Comparison of ENCODE assay signal across 30 cellular contexts in genomic region chr9:128009639-128010038, GRCh38. TPM values are rescaled to one million over a fixed set of nuclear protein-coding genes. Genes with fewer than 3 reads are reported as not detected.
DNase-seq lines count a peak whose midpoint lies in the region; ATAC-seq and TF ChIP-seq lines count a peak whose summit lies in the region.
"Had no signal": no experiment of that assay in that cellular context is flagged by ENCODE, and none has a peak within 500 bp of the region (broad histone marks: within the 10 kb centered on the region; RNA-seq: fewer than 3 reads in every experiment).

No MANE protein-coding gene starts in this region.

- DNase-seq in activated naive CD8-positive, alpha-beta T cell treated with anti-CD3 and anti-CD28 coated beads for 36 hours, result no peak
- DNase-seq in Panc1 (ENCODE audit: low read depth, low spot score) (no peak), dermis microvascular lymphatic vessel endothelial cell (ENCODE audit: low read depth in 2 of 2) (peak; percentile 46 to 51), NCI-H1048 (lab: John Stamatoyannopoulos, UW) (no peak), HEK293T (ENCODE audit: extremely low spot score) (no peak)
- no peak for DNase-seq in stimulated activated naive B cell treated with anti-CD40 and anti-IgM and Interleukin-4, amounts not matched to agents 10 μg/mL and 1 μg/mL and 100 μg/mL, for 72 hours
- no peak for DNase-seq in activated CD8-positive, alpha-beta memory T cell treated with anti-CD3 and anti-CD28 coated beads, Interleukin-2, amount 50 U/mL, for 4 hours
- DNase-seq: activated CD4-positive, alpha-beta T cell treated with anti-CD3 and anti-CD28 coated beads, Interleukin-2, amount 50 U/mL, for 48 hours; Calu3; DMS79 treated with DMSO at 0.1 percent for 48 hours; effector memory CD8-positive, alpha-beta T cell; HCEC 1CT; islet precursor cell; left lung; NCI-H1436; NCI-H2081 treated with DMSO at 0.1 percent for 48 hours; NCI-H345; nucleus accumbens; Peyer's patch; psoas muscle; SHP77; sigmoid colon; stimulated activated CD4-positive, alpha-beta T cell treated with anti-CD3 and anti-CD28 coated beads, Interleukin-12 subunit alpha, Interleukin-12 subunit beta, amount 100 ng/mL, for 4 hours; stimulated activated CD4-positive, alpha-beta T cell treated with anti-CD3 and anti-CD28 coated beads, Interleukin-2, amount 100 ng/mL, for 48 hours; trophoblast cell had no signal

- H3K4me3 ChIP-seq in Panc1 (ENCODE audit: low read depth in 2 of 2, low read length in 2 of 2), result no peak overlapping the region
- H3K4me3 ChIP-seq: BLaER1, coronary artery, left lung, Peyer's patch, psoas muscle, sigmoid colon had no signal

- no peak for ATAC-seq in Panc1
- ATAC-seq in stimulated activated naive B cell treated with anti-CD40 and anti-IgM and Interleukin-4, amounts not matched to agents 10 μg/mL and 1 μg/mL and 100 μg/mL, for 72 hours (replicated peaks), result no peak
- ATAC-seq: effector memory CD8-positive, alpha-beta T cell; left lung; psoas muscle; WTC11 had no signal

- no peaks in the 10 kb centered on the region for H3K9me3 ChIP-seq in Panc1 (ENCODE audit: control insufficient read depth, insufficient read depth, low read depth, low read length)
- H3K9me3 ChIP-seq: Peyer's patch, psoas muscle, sigmoid colon had no signal

- CTCF ChIA-PET in Panc1 (lab: Charles Lee), result no interaction called here
- CTCF ChIA-PET in HEK293T (lab: Yijun Ruan, JAX), result interaction anchor here (0.8 kb wide), 1 partner anchor 88 kb away, joined by 3 read pairs; no protein-coding TSS in a partner anchor

- POLR2A ChIA-PET in Panc1 (lab: Charles Lee), result no interaction called here
- POLR2A ChIA-PET in HEK293T (lab: Yijun Ruan, JAX), result no interaction called here

- H3K36me3 ChIP-seq in Panc1 (ENCODE audit: control insufficient read depth, insufficient read depth, low read length), result no peaks in the 10 kb centered on the region
- H3K36me3 ChIP-seq: BLaER1, left lung, Peyer's patch, sigmoid colon had no signal

- H3K4me3 Mint-ChIP-seq in activated naive CD8-positive, alpha-beta T cell, result peak overlapping the region; percentile 25
- H3K4me3 Mint-ChIP-seq in activated naive CD8-positive, alpha-beta T cell treated with anti-CD3 and anti-CD28 coated beads for 36 hours, result no peak overlapping the region
- no peak overlapping the region for H3K4me3 Mint-ChIP-seq in stimulated activated naive B cell treated with anti-CD40 and anti-IgM and Interleukin-4, amounts not matched to agents 10 μg/mL and 1 μg/mL and 100 μg/mL, for 72 hours
- H3K4me3 Mint-ChIP-seq: effector memory CD8-positive, alpha-beta T cell; WTC11 had no signal

- H3K9me3 Mint-ChIP-seq in activated naive CD8-positive, alpha-beta T cell (ENCODE audit: low read depth), result no peaks in the 10 kb centered on the region
- peaks cover 6% of the 10 kb centered on the region for H3K9me3 Mint-ChIP-seq in activated naive CD8-positive, alpha-beta T cell treated with anti-CD3 and anti-CD28 coated beads for 36 hours
- peaks cover 3 to 4% of the 10 kb centered on the region in 2 donors for H3K9me3 Mint-ChIP-seq in stimulated activated naive B cell treated with anti-CD40 and anti-IgM and Interleukin-4, amounts not matched to agents 10 μg/mL and 1 μg/mL and 100 μg/mL, for 72 hours
- H3K9me3 Mint-ChIP-seq: effector memory CD8-positive, alpha-beta T cell had no signal

- no peaks in the 10 kb centered on the region for H3K27me3 ChIP-seq in Panc1 (ENCODE audit: control insufficient read depth, insufficient read depth, low read length)
- H3K27me3 ChIP-seq: left lung, Peyer's patch, sigmoid colon had no signal

- intact Hi-C loops in Panc1 (cut with micrococcal nuclease; ENCODE audit: unreplicated experiment), result no loop called here

- no peak for TF ChIP-seq CTCF in Panc1 (IDR thresholded peaks at IDR 0.05)

- BruUV-seq in Panc1 (replicated peaks; lab: Mats Ljungman, UMichigan), result no TSS peak

- H3K4me1 ChIP-seq in Panc1 (ENCODE audit: control insufficient read depth, insufficient read depth, low read length), result peaks cover 42% of the 10 kb centered on the region
- H3K4me1 ChIP-seq: sigmoid colon had no signal

- peaks cover 65% of the 10 kb centered on the region for H3K4me1 Mint-ChIP-seq in activated naive CD8-positive, alpha-beta T cell (ENCODE audit: low read depth)
- peaks cover 41% of the 10 kb centered on the region for H3K4me1 Mint-ChIP-seq in activated naive CD8-positive, alpha-beta T cell treated with anti-CD3 and anti-CD28 coated beads for 36 hours
- H3K4me1 Mint-ChIP-seq in stimulated activated naive B cell treated with anti-CD40 and anti-IgM and Interleukin-4, amounts not matched to agents 10 μg/mL and 1 μg/mL and 100 μg/mL, for 72 hours, result peaks cover 36 to 62% of the 10 kb centered on the region in 2 donors

- peaks cover 3% of the 10 kb centered on the region for H3K36me3 Mint-ChIP-seq in activated naive CD8-positive, alpha-beta T cell
- peaks cover 8% of the 10 kb centered on the region for H3K36me3 Mint-ChIP-seq in activated naive CD8-positive, alpha-beta T cell treated with anti-CD3 and anti-CD28 coated beads for 36 hours
- H3K36me3 Mint-ChIP-seq in stimulated activated naive B cell treated with anti-CD40 and anti-IgM and Interleukin-4, amounts not matched to agents 10 μg/mL and 1 μg/mL and 100 μg/mL, for 72 hours, result peaks cover 3 to 4% of the 10 kb centered on the region in 2 donors

- in situ Hi-C loops in Panc1 (cut with HindIII; ENCODE audit: low pct_unique_long_range_greater_than_20kb, low sequenced_read_pairs), result no loop called here

- H3K27ac Mint-ChIP-seq in activated naive CD8-positive, alpha-beta T cell, result peak overlapping the region; percentile 58
- no peak overlapping the region for H3K27ac Mint-ChIP-seq in activated naive CD8-positive, alpha-beta T cell treated with anti-CD3 and anti-CD28 coated beads for 36 hours
- H3K27ac Mint-ChIP-seq in stimulated activated naive B cell treated with anti-CD40 and anti-IgM and Interleukin-4, amounts not matched to agents 10 μg/mL and 1 μg/mL and 100 μg/mL, for 72 hours, result peak overlapping the region; percentile 72
- H3K27ac Mint-ChIP-seq: activated T-helper 2 cell treated with anti-CD3 and anti-CD28 coated beads, Interferon-gamma antibody, Interleukin-2, Interleukin-4, amounts not matched to agents 10 μg/mL and 5 μg/mL and 100 μg/mL, durations not matched to agents 14 hours and 24 hours and 36 hours; WTC11 had no signal

- H3K27me3 Mint-ChIP-seq in activated naive CD8-positive, alpha-beta T cell, result no peaks in the 10 kb centered on the region
- H3K27me3 Mint-ChIP-seq in activated naive CD8-positive, alpha-beta T cell treated with anti-CD3 and anti-CD28 coated beads for 36 hours, result no peaks in the 10 kb centered on the region
- H3K27me3 Mint-ChIP-seq in stimulated activated naive B cell treated with anti-CD40 and anti-IgM and Interleukin-4, amounts not matched to agents 10 μg/mL and 1 μg/mL and 100 μg/mL, for 72 hours, result no peaks in the 10 kb centered on the region
- H3K27me3 Mint-ChIP-seq: effector memory CD8-positive, alpha-beta T cell had no signal

- peak overlapping the region; percentile 91 for H3K27ac ChIP-seq in Panc1 (ENCODE audit: low read length)
- H3K27ac ChIP-seq: BLaER1, coronary artery, left lung, psoas muscle, sigmoid colon had no signal

TF ChIP-seq in HEK293T, 16 proteins besides CTCF, POLR2A, EP300 and RAD21:
- no peak for TF ChIP-seq L3MBTL2 (conservative IDR thresholded peaks at IDR 0.05)
- no peak for TF ChIP-seq ARNT (IDR thresholded peaks at IDR 0.05)
- no peak for TF ChIP-seq HDGF (IDR thresholded peaks at IDR 0.05; ENCODE audit: borderline replicate concordance)
- no peak for TF ChIP-seq PKNOX1 (IDR thresholded peaks at IDR 0.05)

RNA-seq across cellular contexts. Expression of gene EEIG1, which starts 28.9 kb away (rescaled TPM):
- total RNA-seq in activated naive CD8-positive, alpha-beta T cell treated with anti-CD3 and anti-CD28 coated beads for 36 hours, result 10 to 100 TPM; 77.2 to 83.8 TPM
- total RNA-seq in Panc1 (2021; ENCODE audit: unreplicated experiment) (361 TPM), dermis microvascular lymphatic vessel endothelial cell (15.0 and 60.1 TPM in 2 replicates)
- 215 TPM for polyA plus RNA-seq in Panc1 (2012; ENCODE audit: insufficient read length)

RNA-seq across cellular contexts. Expression of gene NAIF1, which starts 57.5 kb away (rescaled TPM):
- total RNA-seq in activated naive CD8-positive, alpha-beta T cell treated with anti-CD3 and anti-CD28 coated beads for 36 hours, result 10 to 100 TPM; 11.2 to 12.0 TPM
- total RNA-seq in Panc1 (2021; ENCODE audit: unreplicated experiment) (14.6 TPM), dermis microvascular lymphatic vessel endothelial cell (9.1 and 10.2 TPM in 2 replicates)
- 19.1 TPM for polyA plus RNA-seq in Panc1 (2012; ENCODE audit: insufficient read length)

RNA-seq across cellular contexts. Expression of gene SLC25A25, which starts 58.4 kb away (rescaled TPM):
- total RNA-seq in activated naive CD8-positive, alpha-beta T cell treated with anti-CD3 and anti-CD28 coated beads for 36 hours, result 10 to 100 TPM; 13.0 to 14.5 TPM
- total RNA-seq in Panc1 (2021; ENCODE audit: unreplicated experiment) (10.7 TPM), dermis microvascular lymphatic vessel endothelial cell (25.8 and 45.6 TPM in 2 replicates)
- polyA plus RNA-seq in Panc1 (2012; ENCODE audit: insufficient read length), result 6.8 TPM

Comparison
In these comparisons a context has a peak if more than half of its experiments do, and no peak if none do; other contexts are left out.
1. DNase-seq: peak in dermis microvascular lymphatic vessel endothelial cell (2 of 2); none in activated naive CD8-positive, alpha-beta T cell treated with anti-CD3 and anti-CD28 coated beads for 36 hours (single experiment), Panc1 (single experiment), stimulated activated naive B cell treated with anti-CD40 and anti-IgM and Interleukin-4, amounts not matched to agents 10 μg/mL and 1 μg/mL and 100 μg/mL, for 72 hours (single experiment), NCI-H1048 (single experiment), activated CD8-positive, alpha-beta memory T cell treated with anti-CD3 and anti-CD28 coated beads, Interleukin-2, amount 50 U/mL, for 4 hours (single experiment) and HEK293T (single experiment).